ENCODE assay signal across 8 cellular contexts in genomic region chr19:16896913-16897571, GRCh38. TPM values are rescaled to one million over a fixed set of nuclear protein-coding genes. Genes with fewer than 3 reads are reported as not detected.
DNase-seq lines count a peak whose midpoint lies in the region; TF ChIP-seq lines count a peak whose summit lies in the region.

No MANE protein-coding gene starts in this region.

- peak overlapping the region; percentile 41 for H3K4me3 ChIP-seq in HFF-Myc (replicated peaks; ENCODE audit: low read depth, low read length)
- H3K4me3 ChIP-seq in effector memory CD4-positive, alpha-beta T cell (ENCODE audit: insufficient read depth, low read depth, low read length, poor library complexity, severe bottlenecking), result peak overlapping the region; percentile 65

- TF ChIP-seq CTCF in HFF-Myc (IDR thresholded peaks at IDR 0.05; ENCODE audit: low read depth, low read length, missing control alignments), result no peak

- H3K27me3 ChIP-seq in effector memory CD4-positive, alpha-beta T cell (replicated peaks; ENCODE audit: control insufficient read depth, insufficient read depth, low read length, poor library complexity, severe bottlenecking), result peaks cover 3% of the 10 kb centered on the region

- peaks cover 23% of the 10 kb centered on the region for H3K4me1 ChIP-seq in effector memory CD4-positive, alpha-beta T cell (ENCODE audit: control insufficient read depth, insufficient read depth, low read length, poor library complexity, severe bottlenecking)

- no peaks in the 10 kb centered on the region for H3K9me3 ChIP-seq in effector memory CD4-positive, alpha-beta T cell (ENCODE audit: control insufficient read depth, low read length)

- no peak overlapping the region for H3K27ac ChIP-seq in effector memory CD4-positive, alpha-beta T cell (ENCODE audit: insufficient read depth, low read length, poor library complexity, severe bottlenecking)

- H3K36me3 ChIP-seq in effector memory CD4-positive, alpha-beta T cell (ENCODE audit: control insufficient read depth, insufficient read depth, low read length), result no peaks in the 10 kb centered on the region

- peak; percentile 93 for DNase-seq in EH (ENCODE audit: low read depth)
- DNase-seq in HFF-Myc (ENCODE audit: extremely low read depth, low read depth), result peak; percentile 59
- peak; percentile 16 for DNase-seq in NCI-H460 (ENCODE audit: extremely low read depth, low read depth)
- peak; percentile 84 for DNase-seq in activated CD8-positive, alpha-beta memory T cell treated with anti-CD3 and anti-CD28 coated beads for 24 hours
- peak; percentile 24 to 66 (median 54) for DNase-seq in effector memory CD4-positive, alpha-beta T cell
- DNase-seq in medulla oblongata (ENCODE audit: extremely low spot score), result peak; percentile 64
- DNase-seq in stimulated activated CD4-positive, alpha-beta T cell treated with anti-CD3 and anti-CD28 coated beads, TNF-alpha, amount 100 ng/mL, for 24 hours (ENCODE audit: low read depth in 3 of 3), result peak; percentile 18 to 71 (median 30)
- no peak for DNase-seq in NK-92 treated with Interleukin-12 subunit alpha and Interleukin-12 subunit beta, amount 100 ng/mL, for 24 hours (lab: John Stamatoyannopoulos, UW)

RNA-seq across cellular contexts. Expression of gene F2RL3, which starts 8.2 kb away (rescaled TPM):
- total RNA-seq in NCI-H460 (2014; rRNA removed; shearing (Covaris generic)), result not detected in 2 replicates
- polyA plus RNA-seq in NCI-H460 (2014; cell fraction: nucleus; rRNA removed), result not detected in 2 replicates
